In the genomic region with DNA sequence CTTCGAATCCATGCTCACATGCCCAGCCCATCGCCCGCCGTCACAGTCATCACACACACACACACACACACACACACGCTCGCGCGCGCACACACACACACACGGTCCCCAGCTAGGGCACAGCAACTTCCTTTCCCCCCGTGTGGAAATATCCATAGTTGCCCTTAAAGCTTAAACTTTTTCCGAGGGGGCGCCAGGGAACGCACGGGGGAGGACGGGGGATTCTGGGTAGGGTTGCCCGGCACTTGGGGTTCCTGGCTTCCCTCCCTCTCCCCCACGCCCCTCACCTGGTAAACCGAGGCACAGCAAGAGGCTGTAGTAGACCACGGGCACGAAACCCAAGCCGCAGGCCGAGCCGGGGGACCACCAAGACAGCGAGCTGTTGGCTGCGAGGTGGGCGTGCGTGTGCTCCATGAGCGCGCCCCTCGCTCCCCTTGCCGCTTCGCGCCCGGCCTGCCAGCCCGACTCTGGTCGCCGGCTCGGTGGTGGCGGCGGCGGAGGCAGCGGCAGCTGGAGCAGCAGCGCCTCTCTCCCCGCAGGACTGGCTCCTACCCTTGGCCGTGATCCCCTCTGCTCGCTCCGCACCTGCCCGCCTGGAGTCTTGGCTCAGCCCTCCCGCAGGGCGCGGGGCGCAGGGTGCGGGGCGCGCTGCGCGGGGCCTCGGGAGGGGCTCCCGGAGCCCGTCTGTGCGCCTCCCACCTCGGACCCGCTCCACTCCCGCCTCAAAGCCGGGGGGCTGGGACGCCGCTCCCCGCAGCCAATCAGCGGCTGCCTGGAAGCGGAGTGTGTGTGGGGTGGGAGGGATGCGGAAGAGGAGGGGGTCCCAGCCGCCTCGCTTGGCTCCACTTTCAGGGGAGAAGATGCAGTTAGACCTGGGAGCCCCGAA, we compare ENCODE assay signal across 2 cellular contexts.
TF ChIP-seq lines count a peak whose summit lies in the region.

A gene (minus strand): TSS at position 688 of the 886 bp plus-strand sequence. CDS start 274 bp downstream, at position 414.

TF ChIP-seq in GM23338, 12 proteins besides CTCF, POLR2A, EP300 and RAD21:
- TF ChIP-seq, protein P1, sequence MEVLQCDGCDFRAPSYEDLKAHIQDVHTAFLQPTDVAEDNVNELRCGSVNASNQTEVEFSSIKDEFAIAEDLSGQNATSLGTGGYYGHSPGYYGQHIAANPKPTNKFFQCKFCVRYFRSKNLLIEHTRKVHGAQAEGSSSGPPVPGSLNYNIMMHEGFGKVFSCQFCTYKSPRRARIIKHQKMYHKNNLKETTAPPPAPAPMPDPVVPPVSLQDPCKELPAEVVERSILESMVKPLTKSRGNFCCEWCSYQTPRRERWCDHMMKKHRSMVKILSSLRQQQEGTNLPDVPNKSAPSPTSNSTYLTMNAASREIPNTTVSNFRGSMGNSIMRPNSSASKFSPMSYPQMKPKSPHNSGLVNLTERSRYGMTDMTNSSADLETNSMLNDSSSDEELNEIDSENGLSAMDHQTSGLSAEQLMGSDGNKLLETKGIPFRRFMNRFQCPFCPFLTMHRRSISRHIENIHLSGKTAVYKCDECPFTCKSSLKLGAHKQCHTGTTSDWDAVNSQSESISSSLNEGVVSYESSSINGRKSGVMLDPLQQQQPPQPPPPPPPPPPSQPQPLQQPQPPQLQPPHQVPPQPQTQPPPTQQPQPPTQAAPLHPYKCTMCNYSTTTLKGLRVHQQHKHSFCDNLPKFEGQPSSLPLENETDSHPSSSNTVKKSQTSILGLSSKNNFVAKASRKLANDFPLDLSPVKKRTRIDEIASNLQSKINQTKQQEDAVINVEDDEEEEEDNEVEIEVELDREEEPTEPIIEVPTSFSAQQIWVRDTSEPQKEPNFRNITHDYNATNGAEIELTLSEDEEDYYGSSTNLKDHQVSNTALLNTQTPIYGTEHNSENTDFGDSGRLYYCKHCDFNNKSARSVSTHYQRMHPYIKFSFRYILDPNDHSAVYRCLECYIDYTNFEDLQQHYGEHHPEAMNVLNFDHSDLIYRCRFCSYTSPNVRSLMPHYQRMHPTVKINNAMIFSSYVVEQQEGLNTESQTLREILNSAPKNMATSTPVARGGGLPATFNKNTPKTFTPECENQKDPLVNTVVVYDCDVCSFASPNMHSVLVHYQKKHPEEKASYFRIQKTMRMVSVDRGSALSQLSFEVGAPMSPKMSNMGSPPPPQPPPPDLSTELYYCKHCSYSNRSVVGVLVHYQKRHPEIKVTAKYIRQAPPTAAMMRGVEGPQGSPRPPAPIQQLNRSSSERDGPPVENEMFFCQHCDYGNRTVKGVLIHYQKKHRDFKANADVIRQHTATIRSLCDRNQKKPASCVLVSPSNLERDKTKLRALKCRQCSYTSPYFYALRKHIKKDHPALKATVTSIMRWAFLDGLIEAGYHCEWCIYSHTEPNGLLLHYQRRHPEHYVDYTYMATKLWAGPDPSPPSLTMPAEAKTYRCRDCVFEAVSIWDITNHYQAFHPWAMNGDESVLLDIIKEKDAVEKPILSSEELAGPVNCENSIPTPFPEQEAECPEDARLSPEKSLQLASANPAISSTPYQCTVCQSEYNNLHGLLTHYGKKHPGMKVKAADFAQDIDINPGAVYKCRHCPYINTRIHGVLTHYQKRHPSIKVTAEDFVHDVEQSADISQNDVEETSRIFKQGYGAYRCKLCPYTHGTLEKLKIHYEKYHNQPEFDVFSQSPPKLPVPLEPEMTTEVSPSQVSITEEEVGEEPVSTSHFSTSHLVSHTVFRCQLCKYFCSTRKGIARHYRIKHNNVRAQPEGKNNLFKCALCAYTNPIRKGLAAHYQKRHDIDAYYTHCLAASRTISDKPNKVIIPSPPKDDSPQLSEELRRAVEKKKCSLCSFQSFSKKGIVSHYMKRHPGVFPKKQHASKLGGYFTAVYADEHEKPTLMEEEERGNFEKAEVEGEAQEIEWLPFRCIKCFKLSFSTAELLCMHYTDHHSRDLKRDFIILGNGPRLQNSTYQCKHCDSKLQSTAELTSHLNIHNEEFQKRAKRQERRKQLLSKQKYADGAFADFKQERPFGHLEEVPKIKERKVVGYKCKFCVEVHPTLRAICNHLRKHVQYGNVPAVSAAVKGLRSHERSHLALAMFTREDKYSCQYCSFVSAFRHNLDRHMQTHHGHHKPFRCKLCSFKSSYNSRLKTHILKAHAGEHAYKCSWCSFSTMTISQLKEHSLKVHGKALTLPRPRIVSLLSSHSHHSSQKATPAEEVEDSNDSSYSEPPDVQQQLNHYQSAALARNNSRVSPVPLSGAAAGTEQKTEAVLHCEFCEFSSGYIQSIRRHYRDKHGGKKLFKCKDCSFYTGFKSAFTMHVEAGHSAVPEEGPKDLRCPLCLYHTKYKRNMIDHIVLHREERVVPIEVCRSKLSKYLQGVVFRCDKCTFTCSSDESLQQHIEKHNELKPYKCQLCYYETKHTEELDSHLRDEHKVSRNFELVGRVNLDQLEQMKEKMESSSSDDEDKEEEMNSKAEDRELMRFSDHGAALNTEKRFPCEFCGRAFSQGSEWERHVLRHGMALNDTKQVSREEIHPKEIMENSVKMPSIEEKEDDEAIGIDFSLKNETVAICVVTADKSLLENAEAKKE (CRISPR knock-in tag; IDR thresholded peaks at IDR 0.05), result no peak
- TF ChIP-seq CREB1 (CRISPR knock-in tag; IDR thresholded peaks at IDR 0.05; ENCODE audit: low read depth), result 0 out of 2 replicates have a peak, but pooled peaks have one; percentile 4
- no peak for TF ChIP-seq EZH2phosphoT487 (IDR thresholded peaks at IDR 0.05; ENCODE audit: unreplicated experiment)
- TF ChIP-seq, protein P2, sequence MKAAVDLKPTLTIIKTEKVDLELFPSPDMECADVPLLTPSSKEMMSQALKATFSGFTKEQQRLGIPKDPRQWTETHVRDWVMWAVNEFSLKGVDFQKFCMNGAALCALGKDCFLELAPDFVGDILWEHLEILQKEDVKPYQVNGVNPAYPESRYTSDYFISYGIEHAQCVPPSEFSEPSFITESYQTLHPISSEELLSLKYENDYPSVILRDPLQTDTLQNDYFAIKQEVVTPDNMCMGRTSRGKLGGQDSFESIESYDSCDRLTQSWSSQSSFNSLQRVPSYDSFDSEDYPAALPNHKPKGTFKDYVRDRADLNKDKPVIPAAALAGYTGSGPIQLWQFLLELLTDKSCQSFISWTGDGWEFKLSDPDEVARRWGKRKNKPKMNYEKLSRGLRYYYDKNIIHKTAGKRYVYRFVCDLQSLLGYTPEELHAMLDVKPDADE (IDR thresholded peaks at IDR 0.05), result 0 out of 2 replicates have a peak, but pooled peaks have one; percentile 6
- TF ChIP-seq ZNF331 (CRISPR knock-in tag; IDR thresholded peaks at IDR 0.05; ENCODE audit: low read depth), result no peak
- TF ChIP-seq JUNB (IDR thresholded peaks at IDR 0.05; ENCODE audit: unreplicated experiment), result no peak
- TF ChIP-seq POLR2AphosphoS5 (IDR thresholded peaks at IDR 0.05; ENCODE audit: low read depth), result peak; percentile 75

TF ChIP-seq in HepG2, 621 proteins besides CTCF, POLR2A, EP300 and RAD21:
- TF ChIP-seq, protein P3, sequence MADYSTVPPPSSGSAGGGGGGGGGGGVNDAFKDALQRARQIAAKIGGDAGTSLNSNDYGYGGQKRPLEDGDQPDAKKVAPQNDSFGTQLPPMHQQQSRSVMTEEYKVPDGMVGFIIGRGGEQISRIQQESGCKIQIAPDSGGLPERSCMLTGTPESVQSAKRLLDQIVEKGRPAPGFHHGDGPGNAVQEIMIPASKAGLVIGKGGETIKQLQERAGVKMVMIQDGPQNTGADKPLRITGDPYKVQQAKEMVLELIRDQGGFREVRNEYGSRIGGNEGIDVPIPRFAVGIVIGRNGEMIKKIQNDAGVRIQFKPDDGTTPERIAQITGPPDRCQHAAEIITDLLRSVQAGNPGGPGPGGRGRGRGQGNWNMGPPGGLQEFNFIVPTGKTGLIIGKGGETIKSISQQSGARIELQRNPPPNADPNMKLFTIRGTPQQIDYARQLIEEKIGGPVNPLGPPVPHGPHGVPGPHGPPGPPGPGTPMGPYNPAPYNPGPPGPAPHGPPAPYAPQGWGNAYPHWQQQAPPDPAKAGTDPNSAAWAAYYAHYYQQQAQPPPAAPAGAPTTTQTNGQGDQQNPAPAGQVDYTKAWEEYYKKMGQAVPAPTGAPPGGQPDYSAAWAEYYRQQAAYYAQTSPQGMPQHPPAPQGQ (CRISPR knock-in tag; IDR thresholded peaks at IDR 0.05; ENCODE audit: borderline replicate concordance), result no peak
- TF ChIP-seq DNMT1 (CRISPR knock-in tag; IDR thresholded peaks at IDR 0.05) (peak; percentile 87; the same call in 1 of the 2 replicates), EZH2 (conservative IDR thresholded peaks at IDR 0.05; ENCODE audit: low read depth, low read length) (0 out of 2 replicates have a peak, but pooled peaks have one; percentile 75), RFX3 (CRISPR knock-in tag; IDR thresholded peaks at IDR 0.05) (no peak)
